Comparison of ENCODE assay signal across 20 cellular contexts in genomic region chr16:47081113-47081512, GRCh38.
A peak's percentile ranks its signal among the peaks of the same experiment; 100 is the strongest.
DNase-seq lines count a peak whose midpoint lies in the region; ATAC-seq, FAIRE-seq and TF ChIP-seq lines count a peak whose summit lies in the region.
"Had no signal": no experiment of that assay in that cellular context is flagged by ENCODE, and none has a peak within 500 bp of the region (broad histone marks: within the 10 kb centered on the region; RNA-seq: fewer than 3 reads in every experiment).

No MANE protein-coding gene starts in this region.

- POLR2A ChIA-PET in HepG2 (lab: Yijun Ruan, JAX) (no interaction called here), K562 (lab: Yijun Ruan, JAX) (no interaction called here)

- TF ChIP-seq RAD21 in HepG2 (CRISPR knock-in tag; IDR thresholded peaks at IDR 0.05) (no peak), K562 (CRISPR knock-in tag; conservative IDR thresholded peaks at IDR 0.05 in 1 of 2, IDR thresholded peaks at IDR 0.05 in 1 of 2) (no peak)

- H3K27ac ChIP-seq in HepG2 (ENCODE audit: extremely low read length, insufficient read depth, low read length) (no peak overlapping the region), right lobe of liver (no peak overlapping the region), K562 (ENCODE audit: extremely low read depth, low read depth, low read length) (no peak overlapping the region), kidney (ENCODE audit: low read depth in 2 of 2, low read length in 2 of 2) (no peak overlapping the region)
- H3K27ac ChIP-seq: 22Rv1; BLaER1 treated with 17β-estradiol and CSF1 and Interleukin-3, amounts not matched to agents 10 nM and 100 nM; GM23248 had no signal

- BruUV-seq in HepG2 (replicated peaks; lab: Mats Ljungman, UMichigan) (no TSS peak), K562 (replicated peaks; lab: Mats Ljungman, UMichigan) (no TSS peak)

- H3K79me2 ChIP-seq in HepG2 (ENCODE audit: insufficient read depth, low read length) (no peaks in the 10 kb centered on the region), K562 (ENCODE audit: control insufficient read depth, insufficient read depth, low read length) (no peaks in the 10 kb centered on the region)

- no peak for ATAC-seq in HepG2
- ATAC-seq in right lobe of liver = no peak
- no peak for ATAC-seq in K562
- ATAC-seq: HCT116 had no signal

- H3K27me3 ChIP-seq in HepG2 (ENCODE audit: control insufficient read depth in 1 of 2, insufficient read depth in 2 of 2, low read length in 2 of 2) (peaks cover 0 to 9% of the 10 kb centered on the region in 2 experiments; a peak in 2 of 5 replicates), right lobe of liver (no peaks in the 10 kb centered on the region), K562 (ENCODE audit: control insufficient read depth in 2 of 2, insufficient read depth in 2 of 2, low read length in 2 of 2) (peaks cover 4 to 6% of the 10 kb centered on the region in 2 experiments; a peak in 3 of 5 replicates)
- H3K27me3 ChIP-seq: BE2C; BLaER1 treated with 17β-estradiol and CSF1 and Interleukin-3, amounts not matched to agents 10 nM and 100 nM had no signal

- H3K4me2 ChIP-seq in HepG2 (ENCODE audit: low read depth, low read length) = no peak overlapping the region
- H3K4me2 ChIP-seq in K562 (ENCODE audit: insufficient read depth, low read length) = no peak overlapping the region
- H3K4me2 ChIP-seq: BLaER1 treated with 17β-estradiol and CSF1 and Interleukin-3, amounts not matched to agents 10 nM and 100 nM had no signal

- WGBS in HepG2 (ENCODE audit: low lambda C conversion rate) = 29% methylated on average over 1 of the region's 1 CpG
- WGBS in right lobe of liver (ENCODE audit: insufficient coverage, low coverage, low lambda C conversion rate, missing lambda C conversion rate) = 57% methylated on average over 1 of the region's 1 CpG
- 46% methylated on average over 1 of the region's 1 CpG for WGBS in K562 (ENCODE audit: insufficient coverage, low coverage, missing lambda C conversion rate)

- FAIRE-seq in HepG2 (lab: Jason Lieb, UNC) (no peak), K562 (lab: Jason Lieb, UNC) (no peak), kidney (lab: Jason Lieb, UNC) (peak; percentile 23)

- no peak for TF ChIP-seq POLR2A in HepG2 (IDR thresholded peaks at IDR 0.05; ENCODE audit: insufficient read depth in 1 of 2, low read depth in 2 of 2, low read length in 2 of 2)
- no peak for TF ChIP-seq POLR2A in right lobe of liver (IDR thresholded peaks at IDR 0.05)
- no peak for TF ChIP-seq POLR2A in K562 (conservative IDR thresholded peaks at IDR 0.05)

- H4K20me1 ChIP-seq in HepG2 (ENCODE audit: insufficient read depth, low read length) = no peaks in the 10 kb centered on the region
- no peaks in the 10 kb centered on the region for H4K20me1 ChIP-seq in K562 (replicated peaks; ENCODE audit: control insufficient read depth, insufficient read depth, low read length)
- H4K20me1 ChIP-seq: BLaER1 treated with 17β-estradiol and CSF1 and Interleukin-3, amounts not matched to agents 10 nM and 100 nM had no signal

- no peaks in the 10 kb centered on the region for H3K4me1 ChIP-seq in HepG2 (ENCODE audit: insufficient read depth, low read length)
- H3K4me1 ChIP-seq in right lobe of liver = no peaks in the 10 kb centered on the region
- no peaks in the 10 kb centered on the region for H3K4me1 ChIP-seq in K562 (replicated peaks in 1 of 2; ENCODE audit: control insufficient read depth in 2 of 2, insufficient read depth in 2 of 2, low read length in 2 of 2)
- no peaks in the 10 kb centered on the region for H3K4me1 ChIP-seq in kidney (ENCODE audit: control insufficient read depth in 1 of 2, insufficient read depth in 1 of 2, low read depth in 1 of 2, low read length in 2 of 2)
- H3K4me1 ChIP-seq: BE2C; BLaER1 treated with 17β-estradiol and CSF1 and Interleukin-3, amounts not matched to agents 10 nM and 100 nM had no signal

- TF ChIP-seq EP300 in HepG2 (IDR thresholded peaks at IDR 0.05; ENCODE audit: low read depth in 2 of 2, low read length in 2 of 2) (no peak), HepG2 (CRISPR knock-in tag; IDR thresholded peaks at IDR 0.05; ENCODE audit: borderline replicate concordance) (no peak), K562 (IDR thresholded peaks at IDR 0.05; ENCODE audit: low read length) (no peak)

- H3K4me3 ChIP-seq in HepG2 (replicated peaks in 1 of 3; ENCODE audit: insufficient read depth in 1 of 3, low read depth in 2 of 3, low read length in 3 of 3) (no peak overlapping the region), right lobe of liver (no peak overlapping the region), K562 (no peak overlapping the region), kidney (ENCODE audit: low read length in 2 of 2) (no peak overlapping the region)
- H3K4me3 ChIP-seq: BLaER1 treated with 17β-estradiol and CSF1 and Interleukin-3, amounts not matched to agents 10 nM and 100 nM; GM23248 had no signal

- H3K9me1 ChIP-seq in K562 (ENCODE audit: control insufficient read depth, insufficient read depth, low read length) = no peaks in the 10 kb centered on the region

- H3K9me3 ChIP-seq in HepG2 (ENCODE audit: low read length) (no peaks in the 10 kb centered on the region), right lobe of liver (no peaks in the 10 kb centered on the region), K562 (replicated peaks; ENCODE audit: control insufficient read depth, insufficient read depth, low read depth, low read length) (no peaks in the 10 kb centered on the region), kidney (ENCODE audit: control insufficient read depth in 1 of 2, low read length in 2 of 2) (no peaks in the 10 kb centered on the region)
- H3K9me3 ChIP-seq: BE2C; BLaER1 treated with 17β-estradiol and CSF1 and Interleukin-3, amounts not matched to agents 10 nM and 100 nM had no signal

- TF ChIP-seq CTCF in HepG2 (CRISPR knock-in tag; IDR thresholded peaks at IDR 0.05) (no peak), right lobe of liver (IDR thresholded peaks at IDR 0.05) (no peak), K562 (IDR thresholded peaks at IDR 0.05 in 2 of 3, conservative IDR thresholded peaks at IDR 0.05 in 1 of 3; ENCODE audit: insufficient read depth in 2 of 3, low read depth in 1 of 3, low read length in 3 of 3) (no peak), kidney (IDR thresholded peaks at IDR 0.05; ENCODE audit: borderline replicate concordance, extremely low read depth, insufficient read depth) (no peak)

- intact Hi-C loops in HepG2 (cut with micrococcal nuclease; ENCODE audit: unreplicated experiment) = no loop called here
- intact Hi-C loops in right lobe of liver (cut with DNase I) = no loop called here
- intact Hi-C loops in K562 (cut with micrococcal nuclease) = no loop called here
- intact Hi-C loops in kidney (cut with DNase I) = no loop called here

- H2AFZ ChIP-seq in HepG2 (ENCODE audit: low read length) (no peak overlapping the region), K562 (ENCODE audit: low read depth, low read length) (no peak overlapping the region)
- H2AFZ ChIP-seq: GM23248 had no signal

- H3K9ac ChIP-seq in HepG2 (ENCODE audit: insufficient read depth, low read depth, low read length) = no peak overlapping the region
- no peak overlapping the region for H3K9ac ChIP-seq in K562 (ENCODE audit: insufficient read depth in 1 of 2, low read depth in 2 of 2, low read length in 2 of 2)
- H3K9ac ChIP-seq in kidney (ENCODE audit: low read length in 2 of 2) = no peak overlapping the region
- H3K9ac ChIP-seq: BLaER1 treated with 17β-estradiol and CSF1 and Interleukin-3, amounts not matched to agents 10 nM and 100 nM; GM23248 had no signal

- CTCF ChIA-PET in HepG2 (lab: Yijun Ruan, JAX; ENCODE audit: low intra/inter-chr PET ratio, low total read pairs) = no interaction called here
- CTCF ChIA-PET in K562 (lab: Yijun Ruan, JAX; ENCODE audit: low intra/inter-chr PET ratio) = no interaction called here

- no peak for DNase-seq in HepG2 (ENCODE audit: low spot score)
- DNase-seq in right lobe of liver = no peak
- DNase-seq in K562 (ENCODE audit: extremely low read depth in 1 of 4, low spot score in 3 of 4) = no peak
- no peak for DNase-seq in kidney
- no peak for DNase-seq in NCI-H2171 treated with DMSO at 0.1 percent for 48 hours (lab: John Stamatoyannopoulos, UW)
- no peak for DNase-seq in hypothalamus (lab: John Stamatoyannopoulos, UW)
- DNase-seq in NOMO-1 treated with dmso at 0.1 percent for 144 hours (lab: John Stamatoyannopoulos, UW; ENCODE audit: unreplicated experiment) = no peak
- DNase-seq: ACHN; AML-193; BE2C; Calu3; CD4-positive, alpha-beta T cell; COR-L47; DMS53; DMS79 treated with DMSO at 0.1 percent for 48 hours; GM23248; H9 had no signal

- in situ Hi-C loops in HepG2 (cut with HindIII; ENCODE audit: extremely low pct_ligation_motif_present, low pct_unique_long_range_greater_than_20kb) (no loop called here), K562 (cut with MboI) (no loop called here)

- H3K36me3 ChIP-seq in HepG2 (replicated peaks in 1 of 2; ENCODE audit: control insufficient read depth in 1 of 2, insufficient read depth in 2 of 2, low read length in 2 of 2) (no peaks in the 10 kb centered on the region), right lobe of liver (no peaks in the 10 kb centered on the region), K562 (ENCODE audit: control insufficient read depth, insufficient read depth, low read length) (peaks cover 23% of the 10 kb centered on the region; the same call in 2 of the 3 replicates), kidney (ENCODE audit: control insufficient read depth in 1 of 2, insufficient read depth in 2 of 2, low read length in 2 of 2) (no peaks in the 10 kb centered on the region)
- H3K36me3 ChIP-seq: BE2C had no signal

TF ChIP-seq in HepG2, 621 proteins besides CTCF, POLR2A, EP300 and RAD21 (continues in another document):
- TF ChIP-seq ZNF468 (CRISPR knock-in tag; IDR thresholded peaks at IDR 0.05) (no peak), ZNF773 (CRISPR knock-in tag; IDR thresholded peaks at IDR 0.05; ENCODE audit: borderline replicate concordance) (no peak), ATF3 (CRISPR knock-in tag; IDR thresholded peaks at IDR 0.05) (no peak), MEIS2 (CRISPR knock-in tag; IDR thresholded peaks at IDR 0.05) (no peak), MAFF (IDR thresholded peaks at IDR 0.05; ENCODE audit: low read depth, low read length) (peak; percentile 98), GATAD2A (CRISPR knock-in tag; IDR thresholded peaks at IDR 0.05) (no peak)

TF ChIP-seq in K562, 482 proteins besides CTCF, POLR2A, EP300 and RAD21:
- TF ChIP-seq MAFF (IDR thresholded peaks at IDR 0.05; ENCODE audit: low read length) (peak; percentile 96), ZNF316 (IDR thresholded peaks at IDR 0.05) (peak; percentile 97), RBM22 (IDR thresholded peaks at IDR 0.05; ENCODE audit: low read depth, low read length, poor library complexity, severe bottlenecking) (no peak), C11orf30 (IDR thresholded peaks at IDR 0.05; ENCODE audit: low read depth) (peak; percentile 93), ZC3H8 (IDR thresholded peaks at IDR 0.05) (no peak), MAFK (IDR thresholded peaks at IDR 0.05; ENCODE audit: low read length) (peak; percentile 97), MAFG (tag; conservative IDR thresholded peaks at IDR 0.05) (peak; percentile 91)

Comparison
In these comparisons a context has a peak if more than half of its experiments do, and no peak if none do; other contexts are left out.
1. Of the 241 proteins assayed by ChIP-seq in both HepG2 and K562: peak only in HepG2: none; only in K562: MAFG; in both: MAFF and MAFK; in neither: 238.